Comparison of ENCODE assay signal across 19 cellular contexts in the genomic region with DNA sequence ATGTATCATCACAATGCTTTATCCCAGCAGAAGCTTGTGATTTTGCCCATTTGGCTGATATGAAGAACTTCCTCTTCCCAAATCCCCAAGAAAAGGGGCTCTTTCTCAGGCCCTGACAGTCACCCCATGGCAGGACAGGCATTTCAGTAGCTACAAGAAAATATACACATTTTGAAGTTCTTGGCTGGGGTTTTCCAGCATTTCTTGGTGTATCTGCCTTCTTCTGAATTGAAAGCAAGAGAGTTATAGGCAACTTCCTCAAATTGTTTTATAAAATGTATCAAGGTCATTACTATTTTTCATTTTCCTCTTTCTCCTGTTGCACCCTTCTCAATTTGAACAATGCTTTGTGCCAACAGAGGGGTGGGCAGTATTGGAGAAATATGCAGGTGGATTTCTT.
"Had no signal": no experiment of that assay in that cellular context is flagged by ENCODE, and none has a peak within 500 bp of the region (broad histone marks: within the 10 kb centered on the region; RNA-seq: fewer than 3 reads in every experiment).

No MANE protein-coding gene starts in this region.

- DNase-seq: activated CD4-positive, alpha-beta T cell treated with anti-CD3 and anti-CD28 coated beads for 1 hour; activated CD4-positive, alpha-beta T cell treated with anti-CD3 and anti-CD28 coated beads, Interleukin-2, amount 50 U/mL, for 4 hours; activated gamma-delta T cell; adrenal gland; cerebellar nuclear complex; effector CD8-positive, alpha-beta T cell; hypothalamus; islet precursor cell; left colon; nephron progenitor cell; nucleus accumbens; retina; stimulated activated CD4-positive, alpha-beta T cell treated with anti-CD3 and anti-CD28 coated beads, Interleukin-12 subunit alpha, Interleukin-12 subunit beta, amount 100 ng/mL, for 4 hours; stimulated activated CD4-positive, alpha-beta T cell treated with anti-CD3 and anti-CD28 coated beads, Interleukin-1b, Interleukin-23, amount 100 ng/mL, for 48 hours; stimulated activated CD8-positive, alpha-beta memory T cell treated with anti-CD3 and anti-CD28 coated beads, Interleukin-4, amount 100 ng/mL, for 48 hours; stimulated activated naive CD8-positive, alpha-beta T cell treated with anti-CD3 and anti-CD28 coated beads, Interleukin-15, Interleukin-2, amounts not matched to agents 100 U/mL and 50 U/mL, for 24 hours; T-helper 1 cell; T-helper 9 cell had no signal

- H3K36me3 ChIP-seq: adrenal gland had no signal

- H3K4me3 ChIP-seq: adrenal gland, lung had no signal

- H3K27me3 ChIP-seq: adrenal gland had no signal

- H3K9me3 ChIP-seq: adrenal gland had no signal

- ATAC-seq: left colon; stimulated activated naive CD8-positive, alpha-beta T cell treated with anti-CD3 and anti-CD28 coated beads, Interleukin-15, Interleukin-2, amounts not matched to agents 100 U/mL and 50 U/mL, for 24 hours had no signal
